8 cellular contexts compared by ENCODE assay signal in the genomic region with DNA sequence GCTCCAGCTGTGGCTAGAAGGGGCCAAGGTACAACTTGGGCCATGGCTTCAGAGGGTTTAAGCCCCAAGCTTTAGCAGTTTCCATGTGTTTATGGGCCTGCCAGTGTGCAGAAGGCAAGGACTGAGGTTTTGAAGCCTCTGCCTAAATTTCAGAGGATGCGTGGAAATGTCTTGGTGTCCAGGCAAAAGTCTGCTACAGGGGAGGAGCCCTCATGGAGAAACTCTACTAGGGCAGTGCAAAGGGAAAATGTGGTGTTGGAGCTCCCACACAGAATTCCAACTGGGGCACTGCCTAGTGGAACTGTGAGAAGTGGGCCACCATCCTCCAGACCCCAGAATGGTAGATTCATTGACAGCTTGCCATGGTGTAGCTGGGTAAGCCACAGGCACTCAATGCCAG.
"Had no signal": no experiment of that assay in that cellular context is flagged by ENCODE, and none has a peak within 500 bp of the region (broad histone marks: within the 10 kb centered on the region; RNA-seq: fewer than 3 reads in every experiment).

No MANE protein-coding gene starts in this region.

- FAIRE-seq: G401.6, GM12878, GM12891, GM12892, GM18507, GM19239 had no signal

- DNase-seq: GDM1, GF-D8 had no signal

- ATAC-seq: GM12878 had no signal

- H3K4me3 ChIP-seq: GM12878 had no signal
